27 cellular contexts compared by ENCODE assay signal in genomic region chr2:179720173-179720772, GRCh38.
"Had no signal": no experiment of that assay in that cellular context is flagged by ENCODE, and none has a peak within 500 bp of the region (broad histone marks: within the 10 kb centered on the region; RNA-seq: fewer than 3 reads in every experiment).

No MANE protein-coding gene starts in this region.

- H3K27ac Mint-ChIP-seq: dendritic cell treated with granulocyte-macrophage colony-stimulating factor and Interleukin-4, amounts not matched to agents 40 ng/mL and 50 ng/mL, for 4 days; endodermal cell; naive thymus-derived CD4-positive, alpha-beta T cell; nephron; neural progenitor cell; stimulated activated effector memory CD8-positive, alpha-beta T cell treated with anti-CD3 and anti-CD28 coated beads, Interleukin-12 subunit alpha, Interleukin-12 subunit beta, amount 100 ng/mL, for 72 hours; type B pancreatic cell had no signal

- H3K4me2 ChIP-seq: neural progenitor cell had no signal

- H3K27me3 Mint-ChIP-seq: dendritic cell treated with granulocyte-macrophage colony-stimulating factor and Interleukin-4, amounts not matched to agents 40 ng/mL and 50 ng/mL, for 4 days had no signal

- H3K4me3 ChIP-seq: colonic mucosa, gastrocnemius medialis, left lung, neural progenitor cell, prostate gland, right atrium auricular region, sigmoid colon, stomach, testis, tibial artery had no signal

- H3K9me3 Mint-ChIP-seq: dendritic cell treated with granulocyte-macrophage colony-stimulating factor and Interleukin-4, amounts not matched to agents 40 ng/mL and 50 ng/mL, for 4 days; endodermal cell; nephron; neural progenitor cell; stimulated activated effector memory CD8-positive, alpha-beta T cell treated with anti-CD3 and anti-CD28 coated beads, Interleukin-12 subunit alpha, Interleukin-12 subunit beta, amount 100 ng/mL, for 72 hours; type B pancreatic cell had no signal

- H3K27ac ChIP-seq: colonic mucosa, epithelial cell of prostate, gastrocnemius medialis, left lung, neural progenitor cell, prostate gland, right atrium auricular region, sigmoid colon, stomach, testis, tibial artery had no signal

- H3K9me3 ChIP-seq: colonic mucosa, gastrocnemius medialis, left lung, prostate gland, right atrium auricular region, sigmoid colon, stomach, testis, tibial artery had no signal

- DNase-seq: colonic mucosa; effector CD8-positive, alpha-beta T cell; endodermal cell; foreskin fibroblast; gastrocnemius medialis; head of caudate nucleus; kidney; left lung; mesenchymal stem cell; midbrain; naive thymus-derived CD4-positive, alpha-beta T cell; sigmoid colon; stimulated activated CD4-positive, alpha-beta T cell treated with anti-CD3 and anti-CD28 coated beads, Interleukin-2, amount 100 ng/mL, for 24 hours; stimulated activated CD4-positive, alpha-beta T cell treated with anti-CD3 and anti-CD28 coated beads, Interleukin-4, amount 100 ng/mL, for 24 hours; stimulated activated naive CD4-positive, alpha-beta T cell treated with Interleukin-2 at 50 U/mL for 16 hours; stomach; testis; tibial artery had no signal

- H3K9ac ChIP-seq: neural progenitor cell had no signal

- H3K27me3 ChIP-seq: colonic mucosa, gastrocnemius medialis, left lung, neural progenitor cell, right atrium auricular region, sigmoid colon, stomach, testis, tibial artery had no signal

- H3K4me1 ChIP-seq: colonic mucosa, gastrocnemius medialis, left lung, neural progenitor cell, prostate gland, right atrium auricular region, sigmoid colon, stomach, testis, tibial artery had no signal

- H3K4me1 Mint-ChIP-seq: naive thymus-derived CD4-positive, alpha-beta T cell; nephron; neural progenitor cell; stimulated activated effector memory CD8-positive, alpha-beta T cell treated with anti-CD3 and anti-CD28 coated beads, Interleukin-12 subunit alpha, Interleukin-12 subunit beta, amount 100 ng/mL, for 72 hours had no signal

- H2AFZ ChIP-seq: neural progenitor cell had no signal

- H3K36me3 Mint-ChIP-seq: naive thymus-derived CD4-positive, alpha-beta T cell; neural progenitor cell; stimulated activated effector memory CD8-positive, alpha-beta T cell treated with anti-CD3 and anti-CD28 coated beads, Interleukin-12 subunit alpha, Interleukin-12 subunit beta, amount 100 ng/mL, for 72 hours; type B pancreatic cell had no signal

- ATAC-seq: esophagus mucosa; gastrocnemius medialis; left lung; naive thymus-derived CD4-positive, alpha-beta T cell; stimulated activated effector memory CD8-positive, alpha-beta T cell treated with anti-CD3 and anti-CD28 coated beads, Interleukin-12 subunit alpha, Interleukin-12 subunit beta, amount 100 ng/mL, for 72 hours had no signal

- H3K36me3 ChIP-seq: colonic mucosa, gastrocnemius medialis, left lung, neural progenitor cell, prostate gland, right atrium auricular region, sigmoid colon, stomach, tibial artery had no signal

- H3K4me3 Mint-ChIP-seq: dendritic cell treated with granulocyte-macrophage colony-stimulating factor and Interleukin-4, amounts not matched to agents 40 ng/mL and 50 ng/mL, for 4 days; endodermal cell; naive thymus-derived CD4-positive, alpha-beta T cell; nephron; neural progenitor cell; stimulated activated effector memory CD8-positive, alpha-beta T cell treated with anti-CD3 and anti-CD28 coated beads, Interleukin-12 subunit alpha, Interleukin-12 subunit beta, amount 100 ng/mL, for 72 hours; type B pancreatic cell had no signal
